In the genomic region with DNA sequence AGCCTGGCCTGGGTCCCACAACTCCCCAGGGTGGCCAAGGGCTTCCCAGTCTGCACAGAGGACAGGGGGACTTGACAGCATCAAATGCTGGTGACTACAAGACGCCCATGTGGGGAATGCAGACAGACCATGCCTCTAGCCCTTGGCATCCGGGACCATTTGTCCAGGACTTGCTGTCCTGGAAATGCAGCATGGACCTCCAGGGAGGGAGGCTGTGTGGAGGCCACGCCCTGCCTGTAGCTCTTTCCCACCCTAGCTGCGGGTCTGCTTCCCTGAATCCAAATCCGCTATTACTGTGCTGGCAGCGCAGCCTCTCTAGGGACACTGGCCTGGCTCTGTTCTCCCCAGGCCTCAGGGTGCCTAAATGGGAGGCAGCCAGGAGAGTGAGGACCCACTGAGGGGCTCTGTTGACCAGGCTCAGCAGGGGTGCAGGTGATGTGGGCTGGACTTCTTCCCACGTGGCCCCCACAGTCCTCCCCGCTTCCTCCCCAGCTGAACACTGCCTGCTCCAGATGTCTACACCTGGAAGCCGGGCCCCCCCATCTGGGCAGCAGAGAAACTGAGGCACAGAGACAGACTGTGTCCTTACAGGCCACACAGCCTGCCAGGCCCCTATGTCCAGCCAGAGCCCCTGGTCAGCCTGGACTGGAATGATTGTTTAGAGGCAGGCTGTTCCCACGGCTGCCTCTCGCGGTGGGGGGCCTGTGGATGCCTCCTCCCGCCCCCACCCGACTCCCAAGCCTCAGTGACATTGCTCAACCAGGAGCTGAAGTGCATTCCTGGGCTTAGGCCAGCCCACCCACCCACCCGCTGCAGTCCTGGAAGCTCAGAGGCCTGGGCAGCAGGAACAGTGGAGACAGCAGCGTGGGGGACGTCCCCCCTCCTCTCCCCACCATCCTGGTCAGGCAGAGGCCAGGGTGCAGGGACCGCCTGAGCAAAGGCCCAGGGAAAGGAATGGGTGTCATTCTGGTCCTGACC, we compare ENCODE assay signal across 1 cellular context.
TF ChIP-seq lines count a peak whose summit lies in the region.

No MANE protein-coding gene starts in this region.

TF ChIP-seq in HepG2, 621 proteins besides CTCF, POLR2A, EP300 and RAD21:
- TF ChIP-seq, protein P1, sequence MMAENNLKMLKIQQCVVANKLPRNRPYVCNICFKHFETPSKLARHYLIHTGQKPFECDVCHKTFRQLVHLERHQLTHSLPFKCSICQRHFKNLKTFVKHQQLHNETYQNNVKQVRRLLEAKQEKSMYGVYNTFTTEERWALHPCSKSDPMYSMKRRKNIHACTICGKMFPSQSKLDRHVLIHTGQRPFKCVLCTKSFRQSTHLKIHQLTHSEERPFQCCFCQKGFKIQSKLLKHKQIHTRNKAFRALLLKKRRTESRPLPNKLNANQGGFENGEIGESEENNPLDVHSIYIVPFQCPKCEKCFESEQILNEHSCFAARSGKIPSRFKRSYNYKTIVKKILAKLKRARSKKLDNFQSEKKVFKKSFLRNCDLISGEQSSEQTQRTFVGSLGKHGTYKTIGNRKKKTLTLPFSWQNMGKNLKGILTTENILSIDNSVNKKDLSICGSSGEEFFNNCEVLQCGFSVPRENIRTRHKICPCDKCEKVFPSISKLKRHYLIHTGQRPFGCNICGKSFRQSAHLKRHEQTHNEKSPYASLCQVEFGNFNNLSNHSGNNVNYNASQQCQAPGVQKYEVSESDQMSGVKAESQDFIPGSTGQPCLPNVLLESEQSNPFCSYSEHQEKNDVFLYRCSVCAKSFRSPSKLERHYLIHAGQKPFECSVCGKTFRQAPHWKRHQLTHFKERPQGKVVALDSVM (CRISPR knock-in tag; IDR thresholded peaks at IDR 0.05), result peak; percentile 71
- TF ChIP-seq ZNF792 (CRISPR knock-in tag; IDR thresholded peaks at IDR 0.05), result 0 out of 2 replicates have a peak, but pooled peaks have one; percentile 16
- peak; percentile 25; the same call in 1 of the 2 replicates for TF ChIP-seq PATZ1 (CRISPR knock-in tag; IDR thresholded peaks at IDR 0.05)
- TF ChIP-seq ZFY (CRISPR knock-in tag; IDR thresholded peaks at IDR 0.05), result 0 out of 2 replicates have a peak, but pooled peaks have one; percentile 19
- peak; percentile 37; the same call in 1 of the 2 replicates for TF ChIP-seq ZNF768 (CRISPR knock-in tag; IDR thresholded peaks at IDR 0.05)
